Comparison of ENCODE assay signal across 10 cellular contexts in the genomic region with DNA sequence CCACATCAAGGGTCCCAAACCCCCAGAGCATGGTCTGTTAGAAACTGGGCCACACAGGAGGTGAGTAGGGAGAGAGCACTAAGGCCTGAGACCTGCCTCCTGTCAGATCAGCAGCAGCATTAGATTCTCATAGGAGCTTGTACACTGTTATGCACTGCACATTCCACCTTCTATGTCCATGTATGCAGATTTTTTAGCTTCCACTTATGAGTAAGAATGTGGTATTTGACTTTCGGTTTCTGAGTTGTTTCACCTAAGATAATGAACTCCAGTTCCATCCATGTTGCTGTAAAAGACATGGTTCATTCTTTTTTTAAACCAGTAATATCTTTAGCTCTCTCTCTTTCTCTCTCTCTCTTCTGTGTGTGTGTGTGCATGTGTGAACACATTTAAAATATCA. TPM values are rescaled to one million over a fixed set of nuclear protein-coding genes. Genes with fewer than 3 reads are reported as not detected.
DNase-seq lines count a peak whose midpoint lies in the region; ATAC-seq lines count a peak whose summit lies in the region.
"Had no signal": no experiment of that assay in that cellular context is flagged by ENCODE, and none has a peak within 500 bp of the region (broad histone marks: within the 10 kb centered on the region; RNA-seq: fewer than 3 reads in every experiment).

No MANE protein-coding gene starts in this region.

- POLR2A ChIA-PET in activated CD4-positive, alpha-beta T cell treated with anti-CD3 and anti-CD28 coated beads for 36 hours (lab: Charles Lee), result interaction anchor here (0.6 kb wide), 2 partner anchors 53 to 238 kb away, joined by 3 read pairs; a partner anchor contains a TSS

- peak overlapping the region; percentile 34 for H3K4me3 Mint-ChIP-seq in activated CD4-positive, alpha-beta T cell treated with anti-CD3 and anti-CD28 coated beads for 36 hours

- H3K27me3 Mint-ChIP-seq in activated CD4-positive, alpha-beta T cell treated with anti-CD3 and anti-CD28 coated beads for 36 hours, result no peaks in the 10 kb centered on the region

- H3K36me3 Mint-ChIP-seq in activated CD4-positive, alpha-beta T cell treated with anti-CD3 and anti-CD28 coated beads for 36 hours (ENCODE audit: low read depth), result no peaks in the 10 kb centered on the region

- ATAC-seq in activated CD4-positive, alpha-beta T cell treated with anti-CD3 and anti-CD28 coated beads for 36 hours, result peak; percentile 86
- ATAC-seq in HG02623 (IDR thresholded peaks at IDR 0.05; ENCODE audit: unreplicated experiment), result peak; percentile 90

- CTCF ChIA-PET in activated CD4-positive, alpha-beta T cell treated with anti-CD3 and anti-CD28 coated beads for 36 hours (lab: Charles Lee), result interaction anchor here (0.6 to 3.2 kb wide), 15 partner anchors 13 to 379 kb away, joined by 3 to 18 read pairs (median 4); no protein-coding TSS in a partner anchor

- H3K9me3 Mint-ChIP-seq in activated CD4-positive, alpha-beta T cell treated with anti-CD3 and anti-CD28 coated beads for 36 hours (ENCODE audit: low read depth), result no peaks in the 10 kb centered on the region

- peak overlapping the region; percentile 65 for H3K27ac Mint-ChIP-seq in activated CD4-positive, alpha-beta T cell treated with anti-CD3 and anti-CD28 coated beads for 36 hours

- DNase-seq in activated CD4-positive, alpha-beta T cell treated with anti-CD3 and anti-CD28 coated beads for 36 hours, result peak; percentile 22
- no peak for DNase-seq in activated CD4-positive, alpha-beta T cell treated with anti-CD3 and anti-CD28 coated beads, Interleukin-2, amount 50 U/mL, for 1 hour
- peak; percentile 15 for DNase-seq in RPMI8226
- DNase-seq in renal cortical epithelial cell (ENCODE audit: low read depth), result peak; percentile 74
- no peak for DNase-seq in NCI-H510A (lab: John Stamatoyannopoulos, UW)
- no peak for DNase-seq in SW 1271 (lab: John Stamatoyannopoulos, UW)
- DNase-seq in Ammon's horn (ENCODE audit: low spot score), result no peak
- DNase-seq: ACHN had no signal

- peaks cover 22% of the 10 kb centered on the region for H3K4me1 Mint-ChIP-seq in activated CD4-positive, alpha-beta T cell treated with anti-CD3 and anti-CD28 coated beads for 36 hours

- intact Hi-C loops in activated CD4-positive, alpha-beta T cell treated with anti-CD3 and anti-CD28 coated beads for 36 hours (cut with DNase I, micrococcal nuclease), result loop anchor here (1.0 kb wide), 3 partner anchors 88 to 365 kb away; no protein-coding TSS in a partner anchor

RNA-seq across cellular contexts. Expression of a gene that starts 0.7 kb away (rescaled TPM):
- under 1 TPM; 0.46 to 0.53 TPM for total RNA-seq in activated CD4-positive, alpha-beta T cell treated with anti-CD3 and anti-CD28 coated beads for 36 hours
- total RNA-seq in renal cortical epithelial cell, result under 0.01 and 4.7 TPM in 2 replicates
- total RNA-seq: lung microvascular endothelial cell had no signal

Comparison
In these comparisons a context has a peak if more than half of its experiments do, and no peak if none do; other contexts are left out.
1. DNase-seq: peak in activated CD4-positive, alpha-beta T cell treated with anti-CD3 and anti-CD28 coated beads for 36 hours (single experiment), RPMI8226 (single experiment) and renal cortical epithelial cell (single experiment); none in activated CD4-positive, alpha-beta T cell treated with anti-CD3 and anti-CD28 coated beads, Interleukin-2, amount 50 U/mL, for 1 hour (single experiment), NCI-H510A (single experiment), SW 1271 (0 of 2) and Ammon's horn (single experiment).